Comparison of ENCODE assay signal across 8 cellular contexts in the genomic region with DNA sequence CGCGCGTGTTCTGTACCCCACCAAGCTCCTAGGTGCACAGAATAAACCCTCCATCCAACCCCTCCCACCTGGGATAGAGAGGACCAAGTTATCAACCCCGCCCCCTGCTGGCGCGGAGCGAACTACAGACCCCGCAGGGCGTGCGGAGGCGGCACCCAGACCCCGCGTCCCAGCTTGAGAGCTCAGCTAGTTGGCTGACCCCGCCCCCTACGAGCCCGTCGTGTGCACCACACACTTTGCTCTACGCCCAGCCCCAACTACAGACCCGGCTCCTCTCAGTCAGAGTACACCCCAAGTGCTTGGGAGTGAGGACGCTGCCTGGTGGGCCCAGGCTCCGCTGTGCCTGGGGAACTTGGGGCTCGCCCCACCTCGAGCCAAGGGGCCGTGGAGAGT. TPM values are rescaled to one million over a fixed set of nuclear protein-coding genes. Genes with fewer than 3 reads are reported as not detected.
DNase-seq lines count a peak whose midpoint lies in the region; ATAC-seq, FAIRE-seq and TF ChIP-seq lines count a peak whose summit lies in the region.

No MANE protein-coding gene starts in this region.

- no peak overlapping the region for H3K27ac Mint-ChIP-seq in CD4-positive, alpha-beta memory T cell

- no peaks in the 10 kb centered on the region for H3K9me3 ChIP-seq in K562 (replicated peaks; ENCODE audit: control insufficient read depth, insufficient read depth, low read depth, low read length)
- no peaks in the 10 kb centered on the region for H3K9me3 ChIP-seq in left lung
- H3K9me3 ChIP-seq in testis = no peaks in the 10 kb centered on the region
- no peaks in the 10 kb centered on the region for H3K9me3 ChIP-seq in CD4-positive, alpha-beta memory T cell (ENCODE audit: control insufficient read depth in 1 of 2, low read length in 2 of 2)

- no peak for FAIRE-seq in K562 (lab: Jason Lieb, UNC)

- no peak for TF ChIP-seq EP300 in K562 (IDR thresholded peaks at IDR 0.05; ENCODE audit: low read length)

- H3K27ac ChIP-seq in K562 (ENCODE audit: extremely low read depth, low read depth, low read length) (no peak overlapping the region), left lung (no peak overlapping the region), testis (no peak overlapping the region)
- no peak overlapping the region for H3K27ac ChIP-seq in CD4-positive, alpha-beta memory T cell (ENCODE audit: low read depth, low read length)

- 5% methylated on average over 14 of the region's 24 CpGs for WGBS in K562 (ENCODE audit: insufficient coverage, low coverage, missing lambda C conversion rate)
- 1 to 2% methylated on average over 20 to 24 of the region's 24 CpGs for WGBS in testis, 2 donors

- H2AFZ ChIP-seq in K562 (ENCODE audit: low read depth, low read length) = 0 out of 2 replicates have a peak overlapping the region, but pooled peaks have one; percentile 11

- peak; percentile 47 to 64 (median 62) for TF ChIP-seq CTCF in K562 (IDR thresholded peaks at IDR 0.05 in 2 of 3, conservative IDR thresholded peaks at IDR 0.05 in 1 of 3; ENCODE audit: insufficient read depth in 2 of 3, low read depth in 1 of 3, low read length in 3 of 3)
- TF ChIP-seq CTCF in left lung (IDR thresholded peaks at IDR 0.05) = no peak
- TF ChIP-seq CTCF in testis (IDR thresholded peaks at IDR 0.05) = peak; percentile 15 to 45 (median 35)

- peaks cover 0 to 7% (median 0%) of the 10 kb centered on the region in 8 donors for H3K9me3 Mint-ChIP-seq in CD4-positive, alpha-beta memory T cell

- ATAC-seq in K562 (peak; percentile 93), left lung (peak; percentile 25), HG03039 (IDR thresholded peaks at IDR 0.05; ENCODE audit: unreplicated experiment) (no peak)

- no TSS peak for BruUV-seq in K562 (replicated peaks; lab: Mats Ljungman, UMichigan)

- H3K36me3 ChIP-seq in K562 (ENCODE audit: control insufficient read depth, insufficient read depth, low read length) = no peaks in the 10 kb centered on the region
- H3K36me3 ChIP-seq in left lung = no peaks in the 10 kb centered on the region
- H3K36me3 ChIP-seq in testis (ENCODE audit: low read depth, missing control alignments) = no peaks in the 10 kb centered on the region
- H3K36me3 ChIP-seq in CD4-positive, alpha-beta memory T cell (ENCODE audit: insufficient read depth, low read length) = no peaks in the 10 kb centered on the region

- H3K4me3 Mint-ChIP-seq in CD4-positive, alpha-beta memory T cell = no peak overlapping the region

- H3K9ac ChIP-seq in K562 (ENCODE audit: insufficient read depth in 1 of 2, low read depth in 2 of 2, low read length in 2 of 2) = no peak overlapping the region; a peak in 1 of 4 replicates

- H4K20me1 ChIP-seq in K562 (replicated peaks; ENCODE audit: control insufficient read depth, insufficient read depth, low read length) = no peaks in the 10 kb centered on the region

- TF ChIP-seq RAD21 in K562 (CRISPR knock-in tag; conservative IDR thresholded peaks at IDR 0.05 in 1 of 2, IDR thresholded peaks at IDR 0.05 in 1 of 2) = peak in 1 of 2 experiments; percentile 40; a peak in 2 of 4 replicates

- DNase-seq in ACHN (peak; percentile 35), HK-2 (ENCODE audit: unreplicated experiment) (peak; percentile 7), K562 (ENCODE audit: extremely low read depth in 1 of 4, low spot score in 3 of 4) (peak; percentile 65 to 77 (median 69)), left lung (peak in 1 of 2 donors; percentile 76), testis (peak; percentile 82), posterior vena cava (ENCODE audit: low spot score) (no peak)
- DNase-seq in CD4-positive, alpha-beta memory T cell = no peak

- peaks cover 2 to 8% (median 6%) of the 10 kb centered on the region in 4 donors for H3K4me1 Mint-ChIP-seq in CD4-positive, alpha-beta memory T cell

- H3K79me2 ChIP-seq in K562 (ENCODE audit: control insufficient read depth, insufficient read depth, low read length) = no peaks in the 10 kb centered on the region

- H3K9me1 ChIP-seq in K562 (ENCODE audit: control insufficient read depth, insufficient read depth, low read length) = no peaks in the 10 kb centered on the region

- CTCF ChIA-PET in K562 (lab: Yijun Ruan, JAX; ENCODE audit: low intra/inter-chr PET ratio) = interaction anchor here (1.6 to 1.8 kb wide), 2 partner anchors 883 to 922 kb away, joined by 6 to 7 read pairs; no protein-coding TSS in a partner anchor
- CTCF ChIA-PET in CD4-positive, alpha-beta memory T cell (lab: Charles Lee; ENCODE audit: partially characterized antibody) = no interaction called here

- in situ Hi-C loops in ACHN (cut with HindIII; ENCODE audit: low pct_ligation_motif_present, low pct_unique_long_range_greater_than_20kb, low sequenced_read_pairs) = no loop called here
- in situ Hi-C loops in K562 (cut with MboI) = loop anchor here (10.0 kb wide), 1 partner anchor 916 kb away; no protein-coding TSS in a partner anchor

- POLR2A ChIA-PET in K562 (lab: Yijun Ruan, JAX) = no interaction called here
- POLR2A ChIA-PET in CD4-positive, alpha-beta memory T cell (lab: Charles Lee; ENCODE audit: partially characterized antibody) = no interaction called here

- no peak overlapping the region; the same call in 1 of the 2 replicates for H3K4me2 ChIP-seq in K562 (ENCODE audit: insufficient read depth, low read length)

- H3K4me3 ChIP-seq in K562 (no peak overlapping the region), left lung (no peak overlapping the region), testis (peak overlapping the region; percentile 37 to 68)
- H3K4me3 ChIP-seq in CD4-positive, alpha-beta memory T cell (ENCODE audit: low read length in 2 of 2) = no peak overlapping the region

- H3K36me3 Mint-ChIP-seq in CD4-positive, alpha-beta memory T cell = no peaks in the 10 kb centered on the region

- TF ChIP-seq POLR2A in K562 (conservative IDR thresholded peaks at IDR 0.05) (no peak), testis (IDR thresholded peaks at IDR 0.05) (no peak)

- peaks cover 26 to 41% of the 10 kb centered on the region in 2 donors for H3K27me3 Mint-ChIP-seq in CD4-positive, alpha-beta memory T cell

- H3K4me1 ChIP-seq in K562 (replicated peaks in 1 of 2; ENCODE audit: control insufficient read depth in 2 of 2, insufficient read depth in 2 of 2, low read length in 2 of 2) (peaks cover 0 to 28% of the 10 kb centered on the region in 2 experiments; a peak in 2 of 5 replicates), left lung (peaks cover 4 to 25% of the 10 kb centered on the region in 2 donors), testis (peaks cover 4% of the 10 kb centered on the region)
- H3K4me1 ChIP-seq in CD4-positive, alpha-beta memory T cell (ENCODE audit: insufficient read depth, low read length) = no peaks in the 10 kb centered on the region

- intact Hi-C loops in K562 (cut with micrococcal nuclease) = loop anchor here (10.0 kb wide), 2 partner anchors 886 to 916 kb away; no protein-coding TSS in a partner anchor
- intact Hi-C loops in left lung (cut with DNase I) = loop anchor here in 1 of 2 donors (10.0 kb wide), 1 partner anchor 1016 kb away; no protein-coding TSS in a partner anchor
- intact Hi-C loops in testis (cut with DNase I; ENCODE audit: low total_unique reads) = no loop called here
- intact Hi-C loops in CD4-positive, alpha-beta memory T cell (cut with micrococcal nuclease) = no loop called here
- intact Hi-C loops in posterior vena cava (cut with DNase I) = loop anchor here (1.0 to 2.0 kb wide), 2 partner anchors 532 kb away; no protein-coding TSS in a partner anchor

- H3K27me3 ChIP-seq in K562 (ENCODE audit: control insufficient read depth in 2 of 2, insufficient read depth in 2 of 2, low read length in 2 of 2) (peaks cover 0 to 16% of the 10 kb centered on the region in 2 experiments; a peak in 3 of 5 replicates), left lung (peaks cover 23 to 77% of the 10 kb centered on the region in 2 donors), testis (no peaks in the 10 kb centered on the region)
- no peaks in the 10 kb centered on the region for H3K27me3 ChIP-seq in CD4-positive, alpha-beta memory T cell (ENCODE audit: insufficient read depth, low read length)

TF ChIP-seq in K562, 482 proteins besides CTCF, POLR2A, EP300 and RAD21 (continues in another document):
- no peak for TF ChIP-seq ZFX (CRISPR knock-in tag; IDR thresholded peaks at IDR 0.05)

RNA-seq across cellular contexts. Expression of a gene that starts 1.5 kb away (rescaled TPM):
- total RNA-seq in K562 (2011; cell fraction: chromatin; rRNA removed; ENCODE audit: low replicate concordance) = not detected in 2 replicates
- total RNA-seq in K562 (2011; cell fraction: nucleolus; rRNA removed) = not detected in 2 replicates
- total RNA-seq in K562 (2011; cell fraction: nucleoplasm; rRNA removed) = under 0.01 TPM in 1 of 2 replicates, not detected in the other
- total RNA-seq in K562 (2014; rRNA removed) (not detected in 2 replicates), K562 (2014; rRNA removed; fragmentation: Illumina TruSeq; extraction: Trizol) (not detected in 2 replicates), K562 (2015; rRNA removed; fragmentation: Illumina TruSeq; extraction: Trizol) (not detected in 2 replicates), K562 (2021) (not detected in 2 replicates), left lung (under 1 TPM; 0.03 to 0.24 TPM), testis (10 to 100 TPM in 1 of 2 donors, 1 to 10 TPM in 1; 7.0 to 20.3 TPM), posterior vena cava (1 to 10 TPM; 1.6 to 3.2 TPM)
- polyA plus RNA-seq in K562 (2011; rRNA removed) (not detected in 2 replicates), K562 (2014; fragmentation: Illumina TruSeq; extraction: Trizol) (not detected in 2 replicates), K562 (2014; fragmentation: Nextera tagmentation; extraction: Ambion mirVana) (not detected), K562 (2014; rRNA removed) (not detected in 2 replicates), testis (ENCODE audit: insufficient read depth, low read depth, low replicate concordance) (10.4 TPM)
- polyA plus RNA-seq in K562 (2011; cell fraction: cytosol; rRNA removed) = not detected in 2 replicates
- polyA plus RNA-seq in K562 (2011; cell fraction: nucleus; rRNA removed) = not detected in 2 replicates
- 0.01 and 0.08 TPM in 2 replicates for polyA plus RNA-seq in K562 (2012)
- 0.28 TPM in 1 of 2 replicates, not detected in the other for polyA minus RNA-seq in K562 (2011; rRNA and poly(A)+ RNA removed)
- not detected in 2 replicates for polyA minus RNA-seq in K562 (2011; cell fraction: cytosol; rRNA and poly(A)+ RNA removed)
- polyA minus RNA-seq in K562 (2011; cell fraction: nucleus; rRNA and poly(A)+ RNA removed) = not detected in 2 replicates
- total RNA-seq in CD4-positive, alpha-beta memory T cell = not detected
- polyA plus RNA-seq in CD4-positive, alpha-beta memory T cell = not detected

Comparison
In these comparisons a context has a peak if more than half of its experiments do, and no peak if none do; other contexts are left out.
1. DNase-seq: peak in ACHN (single experiment), HK-2 (single experiment), K562 (4 of 4) and testis (single experiment); none in CD4-positive, alpha-beta memory T cell (0 of 5) and posterior vena cava (single experiment).
2. H3K4me3 ChIP-seq: peak in testis (2 of 2); none in K562 (single experiment), left lung (0 of 2) and CD4-positive, alpha-beta memory T cell (0 of 2).
3. CTCF ChIP-seq: peak in K562 (3 of 3) and testis (3 of 3); none in left lung (0 of 2).
4. intact Hi-C loops: an anchor here in K562 (10.0 kb wide) and posterior vena cava (1.0 to 2.0 kb wide); none called in testis and CD4-positive, alpha-beta memory T cell.